Comparison of ENCODE assay signal across 18 cellular contexts in the genomic region with DNA sequence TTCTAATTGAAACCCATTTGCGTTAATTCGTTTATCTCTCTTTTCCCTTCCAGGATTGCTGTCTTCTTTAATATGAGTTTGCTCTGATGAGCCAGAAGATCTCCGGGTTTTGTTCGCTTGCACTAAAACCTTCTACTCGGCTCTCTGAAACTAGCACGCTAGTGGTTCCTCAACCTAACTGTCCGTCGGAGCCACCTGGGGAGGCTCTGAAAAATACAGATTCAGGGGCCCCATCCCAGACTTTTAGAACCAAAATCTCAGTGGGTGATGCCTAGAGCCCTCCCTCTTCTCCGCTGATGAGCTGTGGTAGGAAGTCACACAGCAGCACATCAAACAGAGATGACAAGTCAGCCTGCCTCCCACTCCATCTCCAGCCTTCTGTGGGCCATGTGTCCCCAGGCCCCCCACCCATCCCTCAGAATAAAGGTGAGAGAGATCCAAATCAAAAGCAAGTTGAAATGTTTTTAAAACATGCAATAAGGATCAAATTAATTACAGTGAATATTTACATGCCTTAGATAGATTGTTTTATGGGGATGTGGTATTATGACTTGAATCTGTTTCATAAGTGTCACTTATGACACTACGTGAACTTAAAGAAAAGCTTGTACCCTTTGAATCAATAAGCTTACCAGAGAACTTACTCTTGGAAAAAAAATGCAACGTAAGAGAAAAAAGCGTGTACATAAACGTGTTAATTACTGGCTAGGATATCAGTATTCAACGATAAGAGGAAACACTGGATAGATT. TPM values are rescaled to one million over a fixed set of nuclear protein-coding genes. Genes with fewer than 3 reads are reported as not detected.
A peak's percentile ranks its signal among the peaks of the same experiment; 100 is the strongest.
DNase-seq lines count a peak whose midpoint lies in the region; ATAC-seq, FAIRE-seq and TF ChIP-seq lines count a peak whose summit lies in the region.
"Had no signal": no experiment of that assay in that cellular context is flagged by ENCODE, and none has a peak within 500 bp of the region (broad histone marks: within the 10 kb centered on the region; RNA-seq: fewer than 3 reads in every experiment).

No MANE protein-coding gene starts in this region.

- H3K36me3 ChIP-seq in kidney (ENCODE audit: control insufficient read depth in 1 of 2, insufficient read depth in 2 of 2, low read length in 2 of 2) (no peaks in the 10 kb centered on the region), skeletal muscle tissue (ENCODE audit: control insufficient read depth in 3 of 3, insufficient read depth in 3 of 3, low read length in 3 of 3) (no peaks in the 10 kb centered on the region), small intestine (ENCODE audit: control insufficient read depth in 2 of 2, insufficient read depth in 2 of 2, low read length in 2 of 2) (no peaks in the 10 kb centered on the region)
- H3K36me3 ChIP-seq: colonic mucosa had no signal

- peak overlapping the region; percentile 60 for H3K27ac ChIP-seq in C4-2B
- peak overlapping the region; percentile 25 to 64 for H3K27ac ChIP-seq in kidney (ENCODE audit: low read depth in 2 of 2, low read length in 2 of 2)
- peak overlapping the region; percentile 83 for H3K27ac ChIP-seq in skeletal muscle tissue (ENCODE audit: low read depth, low read length)
- H3K27ac ChIP-seq in small intestine (ENCODE audit: low read depth in 1 of 2, low read length in 1 of 2), result no peak overlapping the region
- H3K27ac ChIP-seq: colonic mucosa, epithelial cell of prostate had no signal

- peak; percentile 95 for DNase-seq in RPMI8226
- no peak for DNase-seq in kidney
- no peak for DNase-seq in NCI-H1436 treated with DMSO at 0.1 percent for 48 hours (lab: John Stamatoyannopoulos, UW)
- DNase-seq in small intestine, result no peak
- no peak for DNase-seq in hypothalamus (lab: John Stamatoyannopoulos, UW)
- DNase-seq: activated CD4-positive, alpha-beta T cell treated with anti-CD3 and anti-CD28 coated beads for 36 hours; activated naive CD4-positive, alpha-beta T cell treated with Interleukin-2 at 50 U/mL for 16 hours; Caco-2; colonic mucosa; NCI-H526 treated with DMSO at 0.1 percent for 48 hours; nephron progenitor cell; OCI-M1; stimulated activated CD4-positive, alpha-beta T cell treated with anti-CD3 and anti-CD28 coated beads, Interleukin-1b, Interleukin-23, amount 100 ng/mL, for 48 hours had no signal

- H3K27me3 ChIP-seq in skeletal muscle tissue (ENCODE audit: control insufficient read depth in 3 of 3, insufficient read depth in 3 of 3, low read length in 3 of 3), result peaks cover 0 to 11% (median 6%) of the 10 kb centered on the region in 3 donors
- no peaks in the 10 kb centered on the region for H3K27me3 ChIP-seq in small intestine (ENCODE audit: control insufficient read depth in 2 of 2, insufficient read depth in 2 of 2, low read length in 2 of 2)
- H3K27me3 ChIP-seq: colonic mucosa had no signal

- WGBS in small intestine, 3 donors, result 76 to 88% (median 79%) methylated on average over 14 of the region's 14 CpGs

- FAIRE-seq in kidney (lab: Jason Lieb, UNC), result no peak
- FAIRE-seq in small intestine (lab: Jason Lieb, UNC), result no peak

- H3K4me3 ChIP-seq in kidney (ENCODE audit: low read length in 2 of 2) (no peak overlapping the region), skeletal muscle tissue (ENCODE audit: low read length in 3 of 3) (peak overlapping the region in 2 of 3 donors; percentile 14 to 41), small intestine (ENCODE audit: low read depth in 1 of 2, low read length in 2 of 2) (no peak overlapping the region)
- H3K4me3 ChIP-seq: colonic mucosa had no signal

- intact Hi-C loops in kidney (cut with DNase I), result no loop called here

- no peak for TF ChIP-seq CTCF in C4-2B (conservative IDR thresholded peaks at IDR 0.05)
- no peak for TF ChIP-seq CTCF in kidney (IDR thresholded peaks at IDR 0.05; ENCODE audit: borderline replicate concordance, extremely low read depth, insufficient read depth)

- ATAC-seq in HG02759 (IDR thresholded peaks at IDR 0.05; ENCODE audit: unreplicated experiment), result no peak
- ATAC-seq: activated CD4-positive, alpha-beta T cell treated with anti-CD3 and anti-CD28 coated beads for 36 hours had no signal

- H3K9ac ChIP-seq in kidney (ENCODE audit: low read length in 2 of 2), result no peak overlapping the region
- H3K9ac ChIP-seq in skeletal muscle tissue (ENCODE audit: low read depth in 1 of 3, low read length in 3 of 3), result no peak overlapping the region

- H3K9me3 ChIP-seq in kidney (ENCODE audit: control insufficient read depth in 1 of 2, low read length in 2 of 2), result peaks cover 2 to 6% of the 10 kb centered on the region in 2 donors
- H3K9me3 ChIP-seq in skeletal muscle tissue (ENCODE audit: control insufficient read depth in 3 of 3, low read length in 3 of 3), result peaks cover 0 to 4% (median 0%) of the 10 kb centered on the region in 3 donors
- H3K9me3 ChIP-seq in small intestine (ENCODE audit: control insufficient read depth, low read depth), result no peaks in the 10 kb centered on the region
- H3K9me3 ChIP-seq: Caco-2, colonic mucosa had no signal

- H3K4me1 ChIP-seq in kidney (ENCODE audit: control insufficient read depth in 1 of 2, insufficient read depth in 1 of 2, low read depth in 1 of 2, low read length in 2 of 2) (no peaks in the 10 kb centered on the region), skeletal muscle tissue (ENCODE audit: control insufficient read depth in 3 of 3, insufficient read depth in 3 of 3, low read length in 3 of 3) (peaks cover 7 to 20% (median 14%) of the 10 kb centered on the region in 3 donors), small intestine (ENCODE audit: control insufficient read depth in 2 of 2, insufficient read depth in 1 of 2, low read depth in 1 of 2, low read length in 1 of 2) (no peaks in the 10 kb centered on the region)
- H3K4me1 ChIP-seq: Caco-2, colonic mucosa had no signal

RNA-seq across cellular contexts. Expression of gene FCN2, which starts 16.4 kb away (rescaled TPM):
- total RNA-seq in kidney (3.6 TPM), skeletal muscle tissue (1.0 TPM)
- polyA plus RNA-seq in kidney (ENCODE audit: insufficient read depth, low read depth, low replicate concordance) (2.8 TPM), small intestine (not detected)
- total RNA-seq: activated CD4-positive, alpha-beta T cell treated with anti-CD3 and anti-CD28 coated beads for 36 hours; Caco-2; colonic mucosa had no signal
- polyA plus RNA-seq: aorta had no signal

RNA-seq across cellular contexts. Expression of gene FCN1, which starts 20.7 kb away (rescaled TPM):
- total RNA-seq in kidney, result 13.0 TPM
- 3.2 TPM for polyA plus RNA-seq in kidney (ENCODE audit: insufficient read depth, low read depth, low replicate concordance)
- total RNA-seq in skeletal muscle tissue, result 5.2 TPM
- under 1 TPM in 1 of 3 donors, not detected in 2; 0.94 TPM for polyA plus RNA-seq in small intestine
- total RNA-seq: activated CD4-positive, alpha-beta T cell treated with anti-CD3 and anti-CD28 coated beads for 36 hours; Caco-2 had no signal

Comparison
In these comparisons a context has a peak if more than half of its experiments do, and no peak if none do; other contexts are left out.
1. H3K27ac ChIP-seq: peak in C4-2B (single experiment), kidney (2 of 2) and skeletal muscle tissue (single experiment); none in small intestine (0 of 2).
2. H3K4me3 ChIP-seq: peak in skeletal muscle tissue (2 of 3); none in kidney (0 of 2) and small intestine (0 of 2).